12 cellular contexts compared by ENCODE assay signal in genomic region chr17:28320215-28321061, GRCh38. TPM values are rescaled to one million over a fixed set of nuclear protein-coding genes. Genes with fewer than 3 reads are reported as not detected.
A peak's percentile ranks its signal among the peaks of the same experiment; 100 is the strongest.
DNase-seq lines count a peak whose midpoint lies in the region; ATAC-seq, FAIRE-seq and TF ChIP-seq lines count a peak whose summit lies in the region.
"Had no signal": no experiment of that assay in that cellular context is flagged by ENCODE, and none has a peak within 500 bp of the region (broad histone marks: within the 10 kb centered on the region; RNA-seq: fewer than 3 reads in every experiment).

No MANE protein-coding gene starts in this region.

- POLR2A ChIA-PET in AG04449 (lab: Yijun Ruan, JAX) = no interaction called here

- H3K27me3 Mint-ChIP-seq in HFFc6 (ENCODE audit: insufficient read depth) = peaks cover 3% of the 10 kb centered on the region
- H3K27me3 Mint-ChIP-seq in memory B cell = no peaks in the 10 kb centered on the region

- no peaks in the 10 kb centered on the region for H3K36me3 ChIP-seq in adipocyte (ENCODE audit: control insufficient read depth, insufficient read depth, low read length, severe bottlenecking)
- H3K36me3 ChIP-seq: right atrium auricular region had no signal

- no peaks in the 10 kb centered on the region for H3K9me3 ChIP-seq in adipocyte (ENCODE audit: control insufficient read depth, low read length)
- H3K9me3 ChIP-seq: right atrium auricular region had no signal

- no peaks in the 10 kb centered on the region for H3K9me3 Mint-ChIP-seq in HFFc6
- H3K9me3 Mint-ChIP-seq in memory B cell = no peaks in the 10 kb centered on the region

- no peak for ATAC-seq in memory B cell (ENCODE audit: low read depth)
- ATAC-seq in HG02884 (IDR thresholded peaks at IDR 0.05; ENCODE audit: unreplicated experiment) = no peak
- ATAC-seq in GM21528 (IDR thresholded peaks at IDR 0.05; ENCODE audit: low FRiP score, unreplicated experiment) = no peak

- peak overlapping the region; percentile 83 for H3K9ac ChIP-seq in adipocyte (ENCODE audit: low read length)

- CTCF ChIA-PET in AG04449 (lab: Yijun Ruan, JAX) = interaction anchor here (0.8 to 2.9 kb wide), 9 partner anchors 8 to 91 kb away, joined by 3 to 14 read pairs (median 4); partner anchors contain the start of genes IFT20 and TNFAIP1

- H3K27ac Mint-ChIP-seq in HFFc6 (peak overlapping the region; percentile 73; the same call in 1 of the 2 replicates), memory B cell (peak overlapping the region; percentile 38)

- H3K4me3 ChIP-seq in AG04449 (ENCODE audit: low read depth, low read length) (peak overlapping the region; percentile 82; the same call in 1 of the 2 replicates), adipocyte (ENCODE audit: low read length) (peak overlapping the region; percentile 91)

- peaks cover 5% of the 10 kb centered on the region; the same call in 1 of the 2 replicates for H3K36me3 Mint-ChIP-seq in HFFc6 (ENCODE audit: low read depth)
- no peaks in the 10 kb centered on the region for H3K36me3 Mint-ChIP-seq in memory B cell

- no peak for TF ChIP-seq CTCF in AG04449 (IDR thresholded peaks at IDR 0.05; ENCODE audit: insufficient read depth, low read length, missing control alignments)
- no peak for TF ChIP-seq CTCF in HFFc6 (IDR thresholded peaks at IDR 0.05)

- H3K4me3 Mint-ChIP-seq in HFFc6 = peak overlapping the region; percentile 92
- H3K4me3 Mint-ChIP-seq in memory B cell = peak overlapping the region; percentile 92

- H3K4me1 Mint-ChIP-seq in HFFc6 (ENCODE audit: low read depth) (peaks cover 26% of the 10 kb centered on the region), memory B cell (peaks cover 19% of the 10 kb centered on the region)

- FAIRE-seq in HTR-8/SVneo (lab: Jason Lieb, UNC) = no peak
- FAIRE-seq: endometrium had no signal

- DNase-seq in AG04449 (ENCODE audit: low read depth, low spot score) = no peak
- DNase-seq in HFFc6 = no peak
- no peak for DNase-seq in adipocyte (ENCODE audit: low read depth)
- DNase-seq in memory B cell (ENCODE audit: low spot score in 2 of 2) = no peak
- DNase-seq in HTR-8/SVneo (ENCODE audit: insufficient read length, low spot score) = no peak
- no peak for DNase-seq in amniotic stem cell (lab: John Stamatoyannopoulos, UW)
- DNase-seq: NCI-H1092 had no signal

- H3K4me1 ChIP-seq in adipocyte (ENCODE audit: control insufficient read depth, insufficient read depth, low read length) = peaks cover 20% of the 10 kb centered on the region

- H3K27me3 ChIP-seq in adipocyte (replicated peaks; ENCODE audit: control insufficient read depth, insufficient read depth, low read length) = no peaks in the 10 kb centered on the region
- H3K27me3 ChIP-seq: right atrium auricular region had no signal

RNA-seq across cellular contexts. Expression of gene TMEM97, which starts 1.4 kb away (rescaled TPM):
- 10 to 100 TPM; 17.6 to 29.5 (median 24.1) TPM for total RNA-seq in HFFc6 (2021; fragmentation: NEBNext Ultra II Directional; extraction: Animal tissue kit (Norgen Biotek cat#: 25700))

RNA-seq across cellular contexts. Expression of gene IFT20, which starts 14.8 kb away (rescaled TPM):
- 10 to 100 TPM; 47.9 to 63.0 (median 50.9) TPM for total RNA-seq in HFFc6 (2021; fragmentation: NEBNext Ultra II Directional; extraction: Animal tissue kit (Norgen Biotek cat#: 25700))

RNA-seq across cellular contexts. Expression of gene TNFAIP1, which starts 15.1 kb away (rescaled TPM):
- total RNA-seq in HFFc6 (2021; fragmentation: NEBNext Ultra II Directional; extraction: Animal tissue kit (Norgen Biotek cat#: 25700)) = 10 to 100 TPM; 73.8 to 89.7 (median 85.2) TPM

RNA-seq across cellular contexts. Expression of gene POLDIP2, which starts 36.9 kb away (rescaled TPM):
- total RNA-seq in HFFc6 (2021; fragmentation: NEBNext Ultra II Directional; extraction: Animal tissue kit (Norgen Biotek cat#: 25700)) = 100 to 1,000 TPM; 104 to 118 (median 106) TPM

RNA-seq across cellular contexts. Expression of gene SEBOX, which starts 44.6 kb away (rescaled TPM):
- not detected for total RNA-seq in HFFc6 (2021; fragmentation: NEBNext Ultra II Directional; extraction: Animal tissue kit (Norgen Biotek cat#: 25700))
- total RNA-seq: right atrium auricular region, urinary bladder had no signal
